In genomic region chr10:132208489-132209050, GRCh38 we compare ENCODE assay signal across 21 cellular contexts. TPM values are rescaled to one million over a fixed set of nuclear protein-coding genes. Genes with fewer than 3 reads are reported as not detected.
A peak's percentile ranks its signal among the peaks of the same experiment; 100 is the strongest.
DNase-seq lines count a peak whose midpoint lies in the region; ATAC-seq and TF ChIP-seq lines count a peak whose summit lies in the region.
"Had no signal": no experiment of that assay in that cellular context is flagged by ENCODE, and none has a peak within 500 bp of the region (broad histone marks: within the 10 kb centered on the region; RNA-seq: fewer than 3 reads in every experiment).

No MANE protein-coding gene starts in this region.

- H3K9me3 ChIP-seq in BLaER1 treated with 17β-estradiol and CSF1 and Interleukin-3, amounts not matched to agents 10 nM and 100 nM (replicated peaks in 1 of 11): peaks cover 10 to 14% (median 10%) of the 10 kb centered on the region in 11 experiments; a peak in 21 of 22 replicates
- H3K9me3 ChIP-seq: Caco-2, SJSA1 had no signal

- no peak overlapping the region for H3K4me3 ChIP-seq in BLaER1 treated with 17β-estradiol and CSF1 and Interleukin-3, amounts not matched to agents 10 nM and 100 nM
- H3K4me3 ChIP-seq: GM23248, SJSA1 had no signal

- peaks cover 0 to 21% (median 0%) of the 10 kb centered on the region in 11 experiments; a peak in 5 of 22 replicates for H3K27me3 ChIP-seq in BLaER1 treated with 17β-estradiol and CSF1 and Interleukin-3, amounts not matched to agents 10 nM and 100 nM
- H3K27me3 ChIP-seq: SJSA1 had no signal

- H3K4me1 Mint-ChIP-seq in WTC11 (no peaks in the 10 kb centered on the region), osteocyte (ENCODE audit: unreplicated experiment) (peaks cover 6% of the 10 kb centered on the region)
- H3K4me1 Mint-ChIP-seq: CD4-positive, CD25-positive, alpha-beta regulatory T cell had no signal

- H3K27me3 Mint-ChIP-seq in WTC11 (ENCODE audit: low read depth) (peaks cover under 1% of the 10 kb centered on the region; the same call in 1 of the 2 replicates), osteocyte (ENCODE audit: unreplicated experiment) (no peaks in the 10 kb centered on the region)
- H3K27me3 Mint-ChIP-seq: CD4-positive, CD25-positive, alpha-beta regulatory T cell had no signal

- H3K27ac ChIP-seq in BLaER1 treated with 17β-estradiol and CSF1 and Interleukin-3, amounts not matched to agents 10 nM and 100 nM: peak overlapping the region in 2 of 11 experiments; percentile 32 to 40; a peak in 1 of 22 replicates
- H3K27ac ChIP-seq: GM23248, RWPE1, SJSA1 had no signal

- DNase-seq in WTC11 (ENCODE audit: low spot score): no peak
- peak; percentile 26 for DNase-seq in left cardiac atrium
- no peak for DNase-seq in osteocyte (ENCODE audit: extremely low spot score, unreplicated experiment)
- DNase-seq in occipital lobe (lab: John Stamatoyannopoulos, UW): no peak
- DNase-seq in DMS79 treated with DMSO at 0.1 percent for 48 hours (lab: John Stamatoyannopoulos, UW): no peak
- DNase-seq: Caco-2; CD4-positive, CD25-positive, alpha-beta regulatory T cell; DMS153; HCEC 1CT; KBM-7; NCI-H1048; NCI-H1436 treated with DMSO at 0.1 percent for 48 hours; NCI-H2029 treated with DMSO at 0.1 percent for 48 hours; NCI-H510A; NCI-H82 had no signal

- CTCF ChIA-PET in WTC11 (lab: Charles Lee): no interaction called here

- intact Hi-C loops in left cardiac atrium (cut with DNase I): no loop called here

- no peak for ATAC-seq in WTC11
- ATAC-seq in left cardiac atrium: peak; percentile 30 to 38
- no peak for ATAC-seq in GM18867 (IDR thresholded peaks at IDR 0.05; ENCODE audit: unreplicated experiment)
- ATAC-seq in HG02885 (IDR thresholded peaks at IDR 0.05; ENCODE audit: poor library complexity, unreplicated experiment): no peak

- H3K36me3 ChIP-seq in BLaER1 treated with 17β-estradiol and CSF1 and Interleukin-3, amounts not matched to agents 10 nM and 100 nM: peaks cover 0 to 18% (median 0%) of the 10 kb centered on the region in 11 experiments; a peak in 5 of 22 replicates
- H3K36me3 ChIP-seq: SJSA1 had no signal

- H3K27ac Mint-ChIP-seq in WTC11: no peak overlapping the region
- peak overlapping the region; percentile 44 for H3K27ac Mint-ChIP-seq in osteocyte (ENCODE audit: unreplicated experiment)
- H3K27ac Mint-ChIP-seq: CD4-positive, CD25-positive, alpha-beta regulatory T cell had no signal

- H3K9ac ChIP-seq in BLaER1 treated with 17β-estradiol and CSF1 and Interleukin-3, amounts not matched to agents 10 nM and 100 nM: peak overlapping the region in 6 of 11 experiments; percentile 0 to 60 (median 41); a peak in 6 of 22 replicates
- H3K9ac ChIP-seq: GM23248 had no signal

- POLR2A ChIA-PET in WTC11 (lab: Charles Lee): no interaction called here

- peaks cover 3% of the 10 kb centered on the region for H3K9me3 Mint-ChIP-seq in WTC11
- peaks cover 3% of the 10 kb centered on the region for H3K9me3 Mint-ChIP-seq in osteocyte (ENCODE audit: unreplicated experiment)

- TF ChIP-seq CTCF in WTC11 (IDR thresholded peaks at IDR 0.05) (no peak), osteocyte (IDR thresholded peaks at IDR 0.05) (no peak)

- peaks cover 3% of the 10 kb centered on the region for H3K36me3 Mint-ChIP-seq in WTC11
- H3K36me3 Mint-ChIP-seq in osteocyte (ENCODE audit: unreplicated experiment): no peaks in the 10 kb centered on the region

- H3K4me1 ChIP-seq in BLaER1 treated with 17β-estradiol and CSF1 and Interleukin-3, amounts not matched to agents 10 nM and 100 nM: peaks cover 25 to 80% (median 61%) of the 10 kb centered on the region in 10 experiments
- H3K4me1 ChIP-seq: Caco-2, SJSA1 had no signal

- H4K20me1 ChIP-seq in BLaER1 treated with 17β-estradiol and CSF1 and Interleukin-3, amounts not matched to agents 10 nM and 100 nM: peaks cover 0 to 55% (median 32%) of the 10 kb centered on the region in 11 experiments; a peak in 15 of 22 replicates

- H3K4me3 Mint-ChIP-seq in WTC11: no peak overlapping the region
- H3K4me3 Mint-ChIP-seq in osteocyte (ENCODE audit: unreplicated experiment): no peak overlapping the region
- H3K4me3 Mint-ChIP-seq: CD4-positive, CD25-positive, alpha-beta regulatory T cell had no signal

- peak overlapping the region; percentile 36 to 96 (median 78) for H3K4me2 ChIP-seq in BLaER1 treated with 17β-estradiol and CSF1 and Interleukin-3, amounts not matched to agents 10 nM and 100 nM

TF ChIP-seq in WTC11, 78 proteins besides CTCF, POLR2A, EP300 and RAD21:
- TF ChIP-seq ATF2 (CRISPR knock-in tag; IDR thresholded peaks at IDR 0.05; ENCODE audit: borderline replicate concordance, low read depth) (no peak), IRF1 (CRISPR knock-in tag; IDR thresholded peaks at IDR 0.05) (0 out of 2 replicates have a peak, but pooled peaks have one; percentile 26)

RNA-seq across cellular contexts. Expression of gene DPYSL4, which starts 21.8 kb away (rescaled TPM):
- 16.8 to 18.1 TPM (median 17.0 TPM) in 3 replicates for total RNA-seq in WTC11 (2021)
- total RNA-seq in left cardiac atrium: 1 to 10 TPM; 1.4 to 9.9 TPM
- total RNA-seq in osteocyte: 33.8 and 34.7 TPM in 2 replicates
- total RNA-seq in occipital lobe: 40.6 TPM
- total RNA-seq: Caco-2 had no signal

Comparison
In these comparisons a context has a peak if more than half of its experiments do, and no peak if none do; other contexts are left out.
1. ATAC-seq: peak in left cardiac atrium (2 of 2); none in WTC11 (single experiment), GM18867 (single experiment) and HG02885 (single experiment).